1 cellular context compared by ENCODE assay signal in genomic region chr17:48297825-48298224, GRCh38.
TF ChIP-seq lines count a peak whose summit lies in the region.

No MANE protein-coding gene starts in this region.

TF ChIP-seq in K562, 482 proteins besides CTCF, POLR2A, EP300 and RAD21 (continued from another document):
- TF ChIP-seq CEBPZ (IDR thresholded peaks at IDR 0.05; ENCODE audit: borderline replicate concordance, low read depth, low read length) = no peak
- no peak for TF ChIP-seq PRDM10 (IDR thresholded peaks at IDR 0.05; ENCODE audit: partially characterized antibody)
